In genomic region chr5:157108961-157109360, GRCh38 we compare ENCODE assay signal across 7 cellular contexts. TPM values are rescaled to one million over a fixed set of nuclear protein-coding genes. Genes with fewer than 3 reads are reported as not detected.
A peak's percentile ranks its signal among the peaks of the same experiment; 100 is the strongest.
DNase-seq lines count a peak whose midpoint lies in the region; ATAC-seq lines count a peak whose summit lies in the region.

TSS of gene HAVCR2 (minus strand) at chr5:157109044. CDS start at chr5:157108983, 61 bp downstream.

- DNase-seq in activated CD4-positive, CD25-positive, alpha-beta regulatory T cell treated with anti-CD3 and anti-CD28 coated beads, Interleukin-2, amount 50 U/mL, for 72 hours: peak; percentile 48
- DNase-seq in stimulated activated CD4-positive, alpha-beta T cell treated with anti-CD3 and anti-CD28 coated beads, Interleukin-12 subunit alpha, Interleukin-12 subunit beta, amount 100 ng/mL, for 24 hours (ENCODE audit: low read depth in 2 of 2): peak; percentile 13 to 26
- DNase-seq in HPDE6-E6E7 (ENCODE audit: extremely low spot score) (no peak), LoVo (ENCODE audit: low spot score) (no peak)

- H3K27ac ChIP-seq in esophagus (ENCODE audit: low read depth in 2 of 2, low read length in 1 of 2): peak within 1 kb of the TSS; percentile 17 to 24

- H3K4me3 ChIP-seq in esophagus (ENCODE audit: low read depth in 1 of 2, low read length in 2 of 2): no peak within 1 kb of the TSS

- WGBS in esophagus, 2 donors: 53 to 56% methylated on average over 3 of the region's 3 CpGs

- ATAC-seq in GM19395 (IDR thresholded peaks at IDR 0.05; ENCODE audit: unreplicated experiment) (peak; percentile 88), HG03280 (IDR thresholded peaks at IDR 0.05; ENCODE audit: unreplicated experiment) (peak; percentile 69)

- no peaks in the 10 kb centered on the region for H3K9me3 ChIP-seq in esophagus (ENCODE audit: control insufficient read depth in 2 of 2, insufficient read depth in 1 of 2, low read depth in 1 of 2, low read length in 1 of 2)

- no peaks in the 10 kb centered on the region for H3K36me3 ChIP-seq in esophagus (ENCODE audit: control insufficient read depth in 2 of 2, insufficient read depth in 2 of 2, low read length in 1 of 2)

- H3K4me1 ChIP-seq in esophagus (ENCODE audit: control insufficient read depth in 2 of 2, insufficient read depth in 2 of 2, low read length in 1 of 2): no peaks in the 10 kb centered on the region

- no peaks in the 10 kb centered on the region for H3K27me3 ChIP-seq in esophagus (ENCODE audit: control insufficient read depth in 1 of 2, insufficient read depth in 2 of 2, low read length in 2 of 2)

RNA-seq across cellular contexts. Expression of gene HAVCR2, which starts in this region (rescaled TPM):
- under 1 TPM; 0.47 to 0.91 TPM for polyA plus RNA-seq in esophagus

Comparison
In these comparisons a context has a peak if more than half of its experiments do, and no peak if none do; other contexts are left out.
1. DNase-seq: peak in activated CD4-positive, CD25-positive, alpha-beta regulatory T cell treated with anti-CD3 and anti-CD28 coated beads, Interleukin-2, amount 50 U/mL, for 72 hours (single experiment) and stimulated activated CD4-positive, alpha-beta T cell treated with anti-CD3 and anti-CD28 coated beads, Interleukin-12 subunit alpha, Interleukin-12 subunit beta, amount 100 ng/mL, for 24 hours (2 of 2); none in HPDE6-E6E7 (single experiment) and LoVo (single experiment).